8 cellular contexts compared by ENCODE assay signal in genomic region chr2:70087703-70088507, GRCh38. TPM values are rescaled to one million over a fixed set of nuclear protein-coding genes. Genes with fewer than 3 reads are reported as not detected.
DNase-seq lines count a peak whose midpoint lies in the region; ATAC-seq and TF ChIP-seq lines count a peak whose summit lies in the region.

No MANE protein-coding gene starts in this region.

- peaks cover 43% of the 10 kb centered on the region for H3K36me3 Mint-ChIP-seq in GM23338 (ENCODE audit: low read depth)

- DNase-seq in GM23338 (ENCODE audit: low spot score) (peak; percentile 52), SK-N-MC (ENCODE audit: low read depth, low spot score) (no peak), astrocyte of the hippocampus (ENCODE audit: low read depth, low spot score) (peak; percentile 76), sigmoid colon (peak; percentile 84), cerebellar nuclear complex (lab: John Stamatoyannopoulos, UW) (no peak)

- TF ChIP-seq POLR2A in sigmoid colon (IDR thresholded peaks at IDR 0.05): no peak

- TF ChIP-seq CTCF in GM23338 (conservative IDR thresholded peaks at IDR 0.05; ENCODE audit: low read depth in 2 of 2) (no peak), sigmoid colon (IDR thresholded peaks at IDR 0.05) (no peak)

- intact Hi-C loops in sigmoid colon (cut with DNase I): loop anchor here (1.0 to 10.0 kb wide), 8 partner anchors 37 to 263 kb away; partner anchors contain the start of genes C2orf42, GMCL1, PCYOX1 and SNRPG

- no peaks in the 10 kb centered on the region for H4K20me1 ChIP-seq in BLaER1
- 0 out of 2 replicates have a peak, but pooled peaks cover 5% of the 10 kb centered on the region for H4K20me1 ChIP-seq in GM23338 (replicated peaks; ENCODE audit: insufficient read depth)

- H3K4me2 ChIP-seq in BLaER1 (peak overlapping the region; percentile 91), GM23338 (peak overlapping the region; percentile 93)

- H2AFZ ChIP-seq in GM23338: no peak overlapping the region

- H3K36me3 ChIP-seq in BLaER1: peaks cover 24% of the 10 kb centered on the region
- H3K36me3 ChIP-seq in GM23338 (ENCODE audit: insufficient read depth): peaks cover 14% of the 10 kb centered on the region; the same call in 1 of the 2 replicates
- peaks cover 32% of the 10 kb centered on the region for H3K36me3 ChIP-seq in SK-N-MC (ENCODE audit: insufficient read depth, low read length)
- H3K36me3 ChIP-seq in iPS-15b (ENCODE audit: control insufficient read depth, insufficient read depth, low read length): peaks cover 9% of the 10 kb centered on the region
- H3K36me3 ChIP-seq in sigmoid colon: peaks cover under 1 to 20% (median 4%) of the 10 kb centered on the region in 4 donors

- peak; percentile 2 for ATAC-seq in GM23338
- no peak for ATAC-seq in GM19397 (IDR thresholded peaks at IDR 0.05; ENCODE audit: unreplicated experiment)

- H3K9me3 ChIP-seq in BLaER1 (no peaks in the 10 kb centered on the region), SK-N-MC (ENCODE audit: low read depth, low read length) (no peaks in the 10 kb centered on the region), iPS-15b (ENCODE audit: control insufficient read depth, insufficient read depth, low read length) (no peaks in the 10 kb centered on the region), sigmoid colon (no peaks in the 10 kb centered on the region)

- H3K27me3 ChIP-seq in BLaER1 (no peaks in the 10 kb centered on the region), GM23338 (ENCODE audit: insufficient read depth) (no peaks in the 10 kb centered on the region), iPS-15b (ENCODE audit: control insufficient read depth, insufficient read depth, low read length) (no peaks in the 10 kb centered on the region), sigmoid colon (no peaks in the 10 kb centered on the region)

- peaks cover 39% of the 10 kb centered on the region for H3F3A ChIP-seq in GM23338 (replicated peaks; ENCODE audit: low read depth)

- peak overlapping the region; percentile 86 for H3K4me3 ChIP-seq in BLaER1
- peak overlapping the region; percentile 85 for H3K4me3 ChIP-seq in GM23338
- peak overlapping the region; percentile 96 for H3K4me3 ChIP-seq in SK-N-MC
- H3K4me3 ChIP-seq in iPS-15b (ENCODE audit: low read depth, low read length): peak overlapping the region; percentile 91
- H3K4me3 ChIP-seq in sigmoid colon: peak overlapping the region; percentile 63 to 87 (median 72)

- H3K4me1 ChIP-seq in BLaER1 (peaks cover 61% of the 10 kb centered on the region), GM23338 (ENCODE audit: insufficient read depth) (peaks cover 23% of the 10 kb centered on the region), iPS-15b (ENCODE audit: control insufficient read depth, insufficient read depth, low read length) (peaks cover 18% of the 10 kb centered on the region), sigmoid colon (peaks cover 0 to 54% (median 47%) of the 10 kb centered on the region in 4 donors)

- peak overlapping the region; percentile 97 for H3K4me3 Mint-ChIP-seq in GM23338

- peaks cover 36% of the 10 kb centered on the region for H3K4me1 Mint-ChIP-seq in GM23338

- TF ChIP-seq EP300 in sigmoid colon (IDR thresholded peaks at IDR 0.05): no peak

- no peaks in the 10 kb centered on the region for H3K9me2 ChIP-seq in GM23338 (ENCODE audit: insufficient read depth)

- H3K27ac ChIP-seq in BLaER1: peak overlapping the region; percentile 100
- peak overlapping the region; percentile 100 for H3K27ac ChIP-seq in GM23338 (ENCODE audit: low read depth)
- peak overlapping the region; percentile 88 for H3K27ac ChIP-seq in SK-N-MC
- peak overlapping the region; percentile 99 to 100 (median 99) for H3K27ac ChIP-seq in sigmoid colon

- 0 to 1% methylated on average over 54 of the region's 54 CpGs for WGBS in sigmoid colon, 2 donors

- H3K79me2 ChIP-seq in GM23338 (replicated peaks; ENCODE audit: insufficient read depth): peaks cover 30% of the 10 kb centered on the region

- H3K9me3 Mint-ChIP-seq in GM23338: peaks cover 11% of the 10 kb centered on the region

- H3K27ac Mint-ChIP-seq in GM23338: peak overlapping the region; percentile 100

- H3K9ac ChIP-seq in BLaER1 (peak overlapping the region; percentile 100), SK-N-MC (ENCODE audit: insufficient read length) (peak overlapping the region; percentile 98), iPS-15b (ENCODE audit: low read depth, low read length) (peak overlapping the region; percentile 91)

- H3K27me3 Mint-ChIP-seq in GM23338 (ENCODE audit: insufficient read depth, low read depth, poor library complexity): peaks cover 45% of the 10 kb centered on the region

TF ChIP-seq in GM23338, 12 proteins besides CTCF, POLR2A, EP300 and RAD21:
- TF ChIP-seq CREB1 (CRISPR knock-in tag; IDR thresholded peaks at IDR 0.05; ENCODE audit: low read depth): no peak
- peak; percentile 56; the same call in 1 of the 2 replicates for TF ChIP-seq POLR2AphosphoS5 (IDR thresholded peaks at IDR 0.05; ENCODE audit: low read depth)
- no peak for TF ChIP-seq NANOG (IDR thresholded peaks at IDR 0.05; ENCODE audit: borderline replicate concordance)
- TF ChIP-seq, protein P1, sequence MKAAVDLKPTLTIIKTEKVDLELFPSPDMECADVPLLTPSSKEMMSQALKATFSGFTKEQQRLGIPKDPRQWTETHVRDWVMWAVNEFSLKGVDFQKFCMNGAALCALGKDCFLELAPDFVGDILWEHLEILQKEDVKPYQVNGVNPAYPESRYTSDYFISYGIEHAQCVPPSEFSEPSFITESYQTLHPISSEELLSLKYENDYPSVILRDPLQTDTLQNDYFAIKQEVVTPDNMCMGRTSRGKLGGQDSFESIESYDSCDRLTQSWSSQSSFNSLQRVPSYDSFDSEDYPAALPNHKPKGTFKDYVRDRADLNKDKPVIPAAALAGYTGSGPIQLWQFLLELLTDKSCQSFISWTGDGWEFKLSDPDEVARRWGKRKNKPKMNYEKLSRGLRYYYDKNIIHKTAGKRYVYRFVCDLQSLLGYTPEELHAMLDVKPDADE (IDR thresholded peaks at IDR 0.05): peak; percentile 23

RNA-seq across cellular contexts. Expression of gene PCBP1, which starts 0.6 kb away (rescaled TPM):
- total RNA-seq in GM23338 (2014; rRNA removed; shearing (Covaris generic)): 212 and 254 TPM in 2 replicates
- 393 and 400 TPM in 2 replicates for polyA plus RNA-seq in GM23338 (2016; fragmentation: Nextera tagmentation; extraction: Ambion mirVana)
- 100 to 1,000 TPM; 178 to 186 (median 182) TPM for total RNA-seq in sigmoid colon
- polyA plus RNA-seq in sigmoid colon: 100 to 1,000 TPM; 269 to 311 (median 286) TPM

Comparison
In these comparisons a context has a peak if more than half of its experiments do, and no peak if none do; other contexts are left out.
1. DNase-seq: peak in GM23338 (single experiment), astrocyte of the hippocampus (single experiment) and sigmoid colon (single experiment); none in SK-N-MC (single experiment) and cerebellar nuclear complex (0 of 2).
2. Peak in every context shown above with its lines, with median percentiles within 50 percentile points of each other: H3K27ac ChIP-seq, H3K4me3 ChIP-seq and H3K9ac ChIP-seq.